In the genomic region with DNA sequence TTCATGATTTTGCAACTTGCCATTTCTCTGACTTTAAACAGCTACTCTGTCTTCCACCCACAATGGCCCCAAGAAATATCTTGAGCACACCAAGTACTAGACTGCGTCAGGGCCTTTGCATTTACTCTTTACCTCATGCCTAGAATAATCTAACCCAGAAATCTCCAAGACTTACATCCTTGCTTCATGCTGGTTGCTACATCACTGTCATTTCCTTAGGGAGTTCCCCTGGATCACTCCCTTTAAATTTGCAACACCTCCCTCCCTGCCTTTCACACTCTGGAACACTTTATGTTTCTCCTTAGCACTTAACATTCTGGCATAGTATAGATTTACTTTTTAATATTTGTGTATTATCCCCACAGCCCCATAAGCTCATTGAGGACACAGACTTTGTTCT, we compare ENCODE assay signal across 31 cellular contexts.
"Had no signal": no experiment of that assay in that cellular context is flagged by ENCODE, and none has a peak within 500 bp of the region (broad histone marks: within the 10 kb centered on the region; RNA-seq: fewer than 3 reads in every experiment).

No MANE protein-coding gene starts in this region.

- H3K36me3 ChIP-seq: brain microvascular endothelial cell, esophagus muscularis mucosa, gastrocnemius medialis, heart left ventricle had no signal

- H3K27me3 ChIP-seq: brain microvascular endothelial cell, dorsolateral prefrontal cortex, esophagus muscularis mucosa, foreskin keratinocyte, heart left ventricle had no signal

- DNase-seq: activated CD4-positive, alpha-beta memory T cell treated with anti-CD3 and anti-CD28 coated beads, Interleukin-2, amount 10 ng/mL, durations not matched to agents 7 days and 5 days; activated CD4-positive, alpha-beta T cell treated with anti-CD3 and anti-CD28 coated beads for 1 hour; activated CD4-positive, alpha-beta T cell treated with anti-CD3 and anti-CD28 coated beads for 4 hours; activated CD4-positive, alpha-beta T cell treated with anti-CD3 and anti-CD28 coated beads, Interleukin-2, amount 10 ng/mL, durations not matched to agents 7 days and 5 days; activated CD4-positive, alpha-beta T cell treated with anti-CD3 and anti-CD28 coated beads, Interleukin-2, amount 50 U/mL, for 4 hours; activated CD8-positive, alpha-beta memory T cell treated with anti-CD3 and anti-CD28 coated beads, Interleukin-2, amount 50 U/mL, for 48 hours; activated gamma-delta T cell; activated naive CD4-positive, alpha-beta T cell; activated naive CD4-positive, alpha-beta T cell treated with anti-CD3 and anti-CD28 coated beads, Interleukin-2, amount 10 ng/mL, durations not matched to agents 7 days and 5 days; activated naive CD8-positive, alpha-beta T cell treated with anti-CD3 and anti-CD28 coated beads, Interleukin-2, amount 10 ng/mL, durations not matched to agents 7 days and 5 days; activated T-cell treated with anti-CD3 and anti-CD28 coated beads for 4 hours; activated T-cell treated with anti-CD3 and anti-CD28 coated beads, Interleukin-2, amount 50 U/mL, for 24 hours; activated T-cell treated with anti-CD3 and anti-CD28 coated beads, Interleukin-2, amount 50 U/mL, for 72 hours; amniotic stem cell; anterior cingulate cortex; brain microvascular endothelial cell; dorsolateral prefrontal cortex; effector memory CD4-positive, alpha-beta T cell; endodermal cell; erythroblast; foreskin keratinocyte; gastrocnemius medialis; glutamatergic neuron; heart left ventricle; T-helper 1 cell; T-helper 17 cell; T1000 had no signal

- H3K9me3 ChIP-seq: esophagus muscularis mucosa, gastrocnemius medialis, heart left ventricle had no signal

- H3K27ac ChIP-seq: brain microvascular endothelial cell, coronary artery, dorsolateral prefrontal cortex, esophagus muscularis mucosa, foreskin keratinocyte, gastrocnemius medialis, heart left ventricle had no signal

- H3K4me3 ChIP-seq: coronary artery, dorsolateral prefrontal cortex, esophagus muscularis mucosa, gastrocnemius medialis, heart left ventricle had no signal

- ATAC-seq: activated naive CD4-positive, alpha-beta T cell treated with anti-CD3 and anti-CD28 coated beads, Interleukin-2, amount 50 U/mL, for 72 hours; activated T-cell treated with anti-CD3 and anti-CD28 coated beads, Interleukin-2, amount 50 U/mL, for 72 hours; foreskin keratinocyte; gastrocnemius medialis; heart left ventricle; T-helper 17 cell; WTC11 had no signal
